ENCODE assay signal across 2 cellular contexts in the genomic region with DNA sequence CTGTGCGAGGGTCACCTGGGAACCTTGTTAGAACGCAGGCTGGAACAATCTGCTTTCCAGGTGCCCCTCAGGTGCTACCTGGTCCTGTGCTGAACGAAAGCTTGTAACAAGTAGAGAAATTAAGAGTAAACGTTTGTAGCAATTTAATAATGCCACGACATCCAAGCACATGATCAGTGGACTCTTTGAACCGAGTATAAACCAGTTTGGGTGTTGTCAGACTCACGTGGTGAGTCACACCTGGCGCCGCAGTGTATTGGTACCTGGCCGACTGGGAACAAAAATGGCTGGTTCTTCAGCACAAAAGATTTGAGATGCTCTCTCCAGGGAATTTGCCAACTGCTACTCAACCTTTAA.
TF ChIP-seq lines count a peak whose summit lies in the region.

No MANE protein-coding gene starts in this region.

TF ChIP-seq in liver, 16 proteins besides CTCF, POLR2A, EP300 and RAD21:
- TF ChIP-seq NR2F2 (IDR thresholded peaks at IDR 0.05) (no peak), TAF1 (conservative IDR thresholded peaks at IDR 0.05) (no peak), JUND (IDR thresholded peaks at IDR 0.05) (no peak), GABPA (IDR thresholded peaks at IDR 0.05 in 1 of 2, conservative IDR thresholded peaks at IDR 0.05 in 1 of 2) (no peak), YY1 (IDR thresholded peaks at IDR 0.05) (no peak), HNF4A (conservative IDR thresholded peaks at IDR 0.05) (no peak), HNF4G (IDR thresholded peaks at IDR 0.05) (no peak), FOXA2 (IDR thresholded peaks at IDR 0.05) (no peak), SP1 (IDR thresholded peaks at IDR 0.05) (no peak), EGR1 (IDR thresholded peaks at IDR 0.05; ENCODE audit: low read depth in 2 of 2) (no peak), RXRA (IDR thresholded peaks at IDR 0.05) (no peak), FOXA1 (IDR thresholded peaks at IDR 0.05) (no peak)
- TF ChIP-seq, protein P1, sequence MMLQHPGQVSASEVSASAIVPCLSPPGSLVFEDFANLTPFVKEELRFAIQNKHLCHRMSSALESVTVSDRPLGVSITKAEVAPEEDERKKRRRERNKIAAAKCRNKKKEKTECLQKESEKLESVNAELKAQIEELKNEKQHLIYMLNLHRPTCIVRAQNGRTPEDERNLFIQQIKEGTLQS (IDR thresholded peaks at IDR 0.05), result no peak
- TF ChIP-seq, protein P2, sequence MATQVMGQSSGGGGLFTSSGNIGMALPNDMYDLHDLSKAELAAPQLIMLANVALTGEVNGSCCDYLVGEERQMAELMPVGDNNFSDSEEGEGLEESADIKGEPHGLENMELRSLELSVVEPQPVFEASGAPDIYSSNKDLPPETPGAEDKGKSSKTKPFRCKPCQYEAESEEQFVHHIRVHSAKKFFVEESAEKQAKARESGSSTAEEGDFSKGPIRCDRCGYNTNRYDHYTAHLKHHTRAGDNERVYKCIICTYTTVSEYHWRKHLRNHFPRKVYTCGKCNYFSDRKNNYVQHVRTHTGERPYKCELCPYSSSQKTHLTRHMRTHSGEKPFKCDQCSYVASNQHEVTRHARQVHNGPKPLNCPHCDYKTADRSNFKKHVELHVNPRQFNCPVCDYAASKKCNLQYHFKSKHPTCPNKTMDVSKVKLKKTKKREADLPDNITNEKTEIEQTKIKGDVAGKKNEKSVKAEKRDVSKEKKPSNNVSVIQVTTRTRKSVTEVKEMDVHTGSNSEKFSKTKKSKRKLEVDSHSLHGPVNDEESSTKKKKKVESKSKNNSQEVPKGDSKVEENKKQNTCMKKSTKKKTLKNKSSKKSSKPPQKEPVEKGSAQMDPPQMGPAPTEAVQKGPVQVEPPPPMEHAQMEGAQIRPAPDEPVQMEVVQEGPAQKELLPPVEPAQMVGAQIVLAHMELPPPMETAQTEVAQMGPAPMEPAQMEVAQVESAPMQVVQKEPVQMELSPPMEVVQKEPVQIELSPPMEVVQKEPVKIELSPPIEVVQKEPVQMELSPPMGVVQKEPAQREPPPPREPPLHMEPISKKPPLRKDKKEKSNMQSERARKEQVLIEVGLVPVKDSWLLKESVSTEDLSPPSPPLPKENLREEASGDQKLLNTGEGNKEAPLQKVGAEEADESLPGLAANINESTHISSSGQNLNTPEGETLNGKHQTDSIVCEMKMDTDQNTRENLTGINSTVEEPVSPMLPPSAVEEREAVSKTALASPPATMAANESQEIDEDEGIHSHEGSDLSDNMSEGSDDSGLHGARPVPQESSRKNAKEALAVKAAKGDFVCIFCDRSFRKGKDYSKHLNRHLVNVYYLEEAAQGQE (IDR thresholded peaks at IDR 0.05), result no peak
- TF ChIP-seq, protein P3, sequence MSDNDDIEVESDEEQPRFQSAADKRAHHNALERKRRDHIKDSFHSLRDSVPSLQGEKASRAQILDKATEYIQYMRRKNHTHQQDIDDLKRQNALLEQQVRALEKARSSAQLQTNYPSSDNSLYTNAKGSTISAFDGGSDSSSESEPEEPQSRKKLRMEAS (IDR thresholded peaks at IDR 0.05), result no peak
- TF ChIP-seq, protein P4, sequence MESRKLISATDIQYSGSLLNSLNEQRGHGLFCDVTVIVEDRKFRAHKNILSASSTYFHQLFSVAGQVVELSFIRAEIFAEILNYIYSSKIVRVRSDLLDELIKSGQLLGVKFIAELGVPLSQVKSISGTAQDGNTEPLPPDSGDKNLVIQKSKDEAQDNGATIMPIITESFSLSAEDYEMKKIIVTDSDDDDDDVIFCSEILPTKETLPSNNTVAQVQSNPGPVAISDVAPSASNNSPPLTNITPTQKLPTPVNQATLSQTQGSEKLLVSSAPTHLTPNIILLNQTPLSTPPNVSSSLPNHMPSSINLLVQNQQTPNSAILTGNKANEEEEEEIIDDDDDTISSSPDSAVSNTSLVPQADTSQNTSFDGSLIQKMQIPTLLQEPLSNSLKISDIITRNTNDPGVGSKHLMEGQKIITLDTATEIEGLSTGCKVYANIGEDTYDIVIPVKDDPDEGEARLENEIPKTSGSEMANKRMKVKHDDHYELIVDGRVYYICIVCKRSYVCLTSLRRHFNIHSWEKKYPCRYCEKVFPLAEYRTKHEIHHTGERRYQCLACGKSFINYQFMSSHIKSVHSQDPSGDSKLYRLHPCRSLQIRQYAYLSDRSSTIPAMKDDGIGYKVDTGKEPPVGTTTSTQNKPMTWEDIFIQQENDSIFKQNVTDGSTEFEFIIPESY (IDR thresholded peaks at IDR 0.05), result no peak

TF ChIP-seq in HepG2, 621 proteins besides CTCF, POLR2A, EP300 and RAD21:
- TF ChIP-seq, protein P5, sequence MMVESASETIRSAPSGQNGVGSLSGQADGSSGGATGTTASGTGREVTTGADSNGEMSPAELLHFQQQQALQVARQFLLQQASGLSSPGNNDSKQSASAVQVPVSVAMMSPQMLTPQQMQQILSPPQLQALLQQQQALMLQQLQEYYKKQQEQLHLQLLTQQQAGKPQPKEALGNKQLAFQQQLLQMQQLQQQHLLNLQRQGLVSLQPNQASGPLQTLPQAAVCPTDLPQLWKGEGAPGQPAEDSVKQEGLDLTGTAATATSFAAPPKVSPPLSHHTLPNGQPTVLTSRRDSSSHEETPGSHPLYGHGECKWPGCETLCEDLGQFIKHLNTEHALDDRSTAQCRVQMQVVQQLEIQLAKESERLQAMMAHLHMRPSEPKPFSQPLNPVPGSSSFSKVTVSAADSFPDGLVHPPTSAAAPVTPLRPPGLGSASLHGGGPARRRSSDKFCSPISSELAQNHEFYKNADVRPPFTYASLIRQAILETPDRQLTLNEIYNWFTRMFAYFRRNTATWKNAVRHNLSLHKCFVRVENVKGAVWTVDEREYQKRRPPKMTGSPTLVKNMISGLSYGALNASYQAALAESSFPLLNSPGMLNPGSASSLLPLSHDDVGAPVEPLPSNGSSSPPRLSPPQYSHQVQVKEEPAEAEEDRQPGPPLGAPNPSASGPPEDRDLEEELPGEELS (CRISPR knock-in tag; IDR thresholded peaks at IDR 0.05), result no peak
- TF ChIP-seq CEBPG (CRISPR knock-in tag; IDR thresholded peaks at IDR 0.05), result no peak
- no peak for TF ChIP-seq ZNF382 (CRISPR knock-in tag; IDR thresholded peaks at IDR 0.05; ENCODE audit: borderline replicate concordance)
TF ChIP-seq in HepG2: peak in this region for 0.
